ENCODE assay signal across 9 cellular contexts in genomic region chr2:216031960-216032689, GRCh38. TPM values are rescaled to one million over a fixed set of nuclear protein-coding genes. Genes with fewer than 3 reads are reported as not detected.
DNase-seq lines count a peak whose midpoint lies in the region; ATAC-seq and TF ChIP-seq lines count a peak whose summit lies in the region.
"Had no signal": no experiment of that assay in that cellular context is flagged by ENCODE, and none has a peak within 500 bp of the region (broad histone marks: within the 10 kb centered on the region; RNA-seq: fewer than 3 reads in every experiment).

No MANE protein-coding gene starts in this region.

- DNase-seq in activated CD4-positive, alpha-beta T cell treated with anti-CD3 and anti-CD28 coated beads for 36 hours, result no peak
- no peak for DNase-seq in activated CD4-positive, alpha-beta T cell treated with anti-CD3 and anti-CD28 coated beads, Interleukin-2, amount 50 U/mL, for 4 hours
- no peak for DNase-seq in germinal center (ENCODE audit: low spot score)
- DNase-seq in DMS79 treated with DMSO at 0.1 percent for 48 hours (lab: John Stamatoyannopoulos, UW), result no peak
- DNase-seq in spleen, result no peak
- DNase-seq: glutamatergic neuron had no signal

- no peak overlapping the region for H3K9ac ChIP-seq in skeletal muscle satellite cell (ENCODE audit: low read depth, low read length)

- intact Hi-C loops in activated CD4-positive, alpha-beta T cell treated with anti-CD3 and anti-CD28 coated beads for 36 hours (cut with DNase I, micrococcal nuclease), result loop anchor here (1.0 to 5.0 kb wide), 9 partner anchors 15 to 380 kb away; partner anchors contain the start of genes PECR (in 1 of the 2), SMARCAL1 (in 1 of the 2), TMEM169 (in 1 of the 2) and XRCC5 (in 1 of the 2)
- intact Hi-C loops in spleen (cut with DNase I; ENCODE audit: low total_unique reads), result loop anchor here (10.0 kb wide), 1 partner anchor 633 kb away; no protein-coding TSS in a partner anchor

- TF ChIP-seq POLR2A in spleen (IDR thresholded peaks at IDR 0.05), result no peak

- peak overlapping the region; percentile 61 for H3K4me2 ChIP-seq in skeletal muscle satellite cell (ENCODE audit: low read length)

- peaks cover 42% of the 10 kb centered on the region for H3K4me1 Mint-ChIP-seq in activated CD4-positive, alpha-beta T cell treated with anti-CD3 and anti-CD28 coated beads for 36 hours

- 84 to 90% (median 85%) methylated on average over 1 of the region's 1 CpG for WGBS in spleen, 5 donors

- H3K27me3 ChIP-seq in skeletal muscle satellite cell (ENCODE audit: control insufficient read depth, insufficient read depth, low read length) (no peaks in the 10 kb centered on the region), spleen (replicated peaks in 1 of 7) (no peaks in the 10 kb centered on the region)

- no peak overlapping the region for H3K27ac ChIP-seq in spleen

- H3K27me3 Mint-ChIP-seq in activated CD4-positive, alpha-beta T cell treated with anti-CD3 and anti-CD28 coated beads for 36 hours, result no peaks in the 10 kb centered on the region

- no peaks in the 10 kb centered on the region for H3K9me3 ChIP-seq in skeletal muscle satellite cell (replicated peaks; ENCODE audit: low read length)
- H3K9me3 ChIP-seq in spleen, result no peaks in the 10 kb centered on the region

- H3K27ac Mint-ChIP-seq in activated CD4-positive, alpha-beta T cell treated with anti-CD3 and anti-CD28 coated beads for 36 hours, result peak overlapping the region; percentile 95

- H3K4me3 ChIP-seq in skeletal muscle satellite cell (ENCODE audit: low read length), result no peak overlapping the region
- H3K4me3 ChIP-seq in spleen, result no peak overlapping the region

- peaks cover 17% of the 10 kb centered on the region for H3K4me1 ChIP-seq in skeletal muscle satellite cell (ENCODE audit: control insufficient read depth, insufficient read depth, low read length)
- peaks cover 0 to 19% (median 6%) of the 10 kb centered on the region in 6 donors for H3K4me1 ChIP-seq in spleen

- peaks cover 2% of the 10 kb centered on the region for H3K36me3 Mint-ChIP-seq in activated CD4-positive, alpha-beta T cell treated with anti-CD3 and anti-CD28 coated beads for 36 hours (ENCODE audit: low read depth)

- POLR2A ChIA-PET in activated CD4-positive, alpha-beta T cell treated with anti-CD3 and anti-CD28 coated beads for 36 hours (lab: Charles Lee), result interaction anchor here (0.6 to 0.9 kb wide), 3 partner anchors 23 to 78 kb away, joined by 3 to 4 read pairs (median 3); no protein-coding TSS in a partner anchor

- CTCF ChIA-PET in activated CD4-positive, alpha-beta T cell treated with anti-CD3 and anti-CD28 coated beads for 36 hours (lab: Charles Lee), result interaction anchor here (0.7 to 5.8 kb wide), 18 partner anchors 9 to 466 kb away, joined by 3 to 52 read pairs (median 4); partner anchors contain the start of genes PECR, TMEM169 and XRCC5

- peak overlapping the region; percentile 32 for H3K4me3 Mint-ChIP-seq in activated CD4-positive, alpha-beta T cell treated with anti-CD3 and anti-CD28 coated beads for 36 hours

- H3K36me3 ChIP-seq in skeletal muscle satellite cell (ENCODE audit: insufficient read depth, low read length), result peaks cover 3% of the 10 kb centered on the region
- H3K36me3 ChIP-seq in spleen, result peaks cover 0 to 57% (median 2%) of the 10 kb centered on the region in 6 donors

- H3K9me3 Mint-ChIP-seq in activated CD4-positive, alpha-beta T cell treated with anti-CD3 and anti-CD28 coated beads for 36 hours (ENCODE audit: low read depth), result no peaks in the 10 kb centered on the region

- ATAC-seq in activated CD4-positive, alpha-beta T cell treated with anti-CD3 and anti-CD28 coated beads for 36 hours, result peak; percentile 87
- ATAC-seq in HG02763 (IDR thresholded peaks at IDR 0.05; ENCODE audit: unreplicated experiment) (peak; percentile 70), SK-N-SH treated with all-trans-retinoic acid at 6 μM for 48 hours (peak; percentile 69)

- TF ChIP-seq CTCF in spleen (IDR thresholded peaks at IDR 0.05 in 8 of 11, conservative IDR thresholded peaks at IDR 0.05 in 3 of 11), result no peak

TF ChIP-seq in SK-N-SH treated with all-trans-retinoic acid at 6 μM for 48 hours, 23 proteins besides CTCF, POLR2A, EP300 and RAD21:
- TF ChIP-seq CREB5 (CRISPR knock-in tag; IDR thresholded peaks at IDR 0.05; ENCODE audit: low read depth) (no peak), ZC3H10 (CRISPR knock-in tag; IDR thresholded peaks at IDR 0.05) (no peak)

RNA-seq across cellular contexts. Expression of gene MREG, which starts 18.8 kb away (rescaled TPM):
- total RNA-seq in activated CD4-positive, alpha-beta T cell treated with anti-CD3 and anti-CD28 coated beads for 36 hours, result 1 to 10 TPM; 9.1 to 9.8 TPM
- 2.4 and 3.5 TPM in 2 replicates for total RNA-seq in skeletal muscle satellite cell (2012; rRNA removed)
- 1 to 10 TPM; 4.6 to 8.3 (median 6.6) TPM for total RNA-seq in spleen
- 1 to 10 TPM; 4.5 to 7.0 (median 4.8) TPM for polyA plus RNA-seq in spleen

RNA-seq across cellular contexts. Expression of gene PECR, which starts 49.5 kb away (rescaled TPM):
- total RNA-seq in activated CD4-positive, alpha-beta T cell treated with anti-CD3 and anti-CD28 coated beads for 36 hours, result 10 to 100 TPM; 17.0 to 20.8 TPM
- total RNA-seq in skeletal muscle satellite cell (2012; rRNA removed), result 7.6 and 11.7 TPM in 2 replicates
- total RNA-seq in spleen, result 10 to 100 TPM in 5 of 7 donors, 1 to 10 TPM in 2; 6.9 to 16.9 (median 12.9) TPM
- 1 to 10 TPM; 5.0 to 6.2 (median 5.1) TPM for polyA plus RNA-seq in spleen

RNA-seq across cellular contexts. Expression of gene TMEM169, which starts 49.6 kb away (rescaled TPM):
- 1 to 10 TPM; 1.6 to 1.8 TPM for total RNA-seq in activated CD4-positive, alpha-beta T cell treated with anti-CD3 and anti-CD28 coated beads for 36 hours
- total RNA-seq in skeletal muscle satellite cell (2012; rRNA removed), result 0.25 and 2.2 TPM in 2 replicates
- total RNA-seq in spleen, result 1 to 10 TPM in 3 of 7 donors, under 1 TPM in 4; 0.57 to 1.3 (median 0.94) TPM
- polyA plus RNA-seq in spleen, result under 1 TPM; 0.19 to 0.35 (median 0.24) TPM
